ENCODE assay signal across 9 cellular contexts in genomic region chr13:73767191-73767741, GRCh38.
DNase-seq lines count a peak whose midpoint lies in the region; ATAC-seq and TF ChIP-seq lines count a peak whose summit lies in the region.
"Had no signal": no experiment of that assay in that cellular context is flagged by ENCODE, and none has a peak within 500 bp of the region (broad histone marks: within the 10 kb centered on the region; RNA-seq: fewer than 3 reads in every experiment).

No MANE protein-coding gene starts in this region.

- H3K4me1 Mint-ChIP-seq in naive B cell, result peaks cover 52 to 66% (median 54%) of the 10 kb centered on the region in 3 donors

- ATAC-seq in GM18511 (IDR thresholded peaks at IDR 0.05; ENCODE audit: unreplicated experiment) (peak; percentile 34), HG03378 (IDR thresholded peaks at IDR 0.05; ENCODE audit: unreplicated experiment) (peak; percentile 46), naive B cell (ENCODE audit: low read depth in 2 of 2) (peak; percentile 29 to 30), GM21515 (IDR thresholded peaks at IDR 0.05; ENCODE audit: unreplicated experiment) (no peak), HG03175 (IDR thresholded peaks at IDR 0.05; ENCODE audit: unreplicated experiment) (no peak)
- ATAC-seq: HCT116 had no signal

- DNase-seq in caudate nucleus (lab: John Stamatoyannopoulos, UW) (peak in 26 of 61 donors; percentile 1 to 87 (median 22)), naive B cell (no peak), breast epithelium (ENCODE audit: low spot score in 2 of 2) (no peak), testis (no peak)

- peak overlapping the region in 7 of 8 donors; percentile 22 to 71 (median 44) for H3K4me3 Mint-ChIP-seq in naive B cell

- peak overlapping the region; percentile 86 to 97 (median 95) for H3K27ac Mint-ChIP-seq in naive B cell

- peaks cover 0 to 2% (median 0%) of the 10 kb centered on the region in 7 donors for H3K9me3 Mint-ChIP-seq in naive B cell

- peaks cover 4 to 8% of the 10 kb centered on the region in 2 donors for H3K36me3 Mint-ChIP-seq in naive B cell

- no peak for TF ChIP-seq CTCF in breast epithelium (IDR thresholded peaks at IDR 0.05)
- no peak for TF ChIP-seq CTCF in testis (IDR thresholded peaks at IDR 0.05)

- H3K36me3 ChIP-seq in breast epithelium (no peaks in the 10 kb centered on the region), testis (ENCODE audit: low read depth, missing control alignments) (no peaks in the 10 kb centered on the region)

- H3K27me3 Mint-ChIP-seq in naive B cell, result no peaks in the 10 kb centered on the region

- intact Hi-C loops in breast epithelium (cut with DNase I; ENCODE audit: low total_unique reads), result loop anchor here (5.0 kb wide), 1 partner anchor 1595 kb away; no protein-coding TSS in a partner anchor
- intact Hi-C loops in testis (cut with DNase I; ENCODE audit: low total_unique reads), result no loop called here

- H3K4me1 ChIP-seq in breast epithelium (no peaks in the 10 kb centered on the region), testis (peaks cover 13% of the 10 kb centered on the region)

- H3K9me3 ChIP-seq in breast epithelium (no peaks in the 10 kb centered on the region), testis (no peaks in the 10 kb centered on the region)

- 46 to 56% methylated on average over 3 of the region's 3 CpGs for WGBS in testis, 2 donors

- H3K27ac ChIP-seq in caudate nucleus (ENCODE audit: low read depth, low read length), result peak overlapping the region; percentile 95
- no peak overlapping the region for H3K27ac ChIP-seq in breast epithelium
- H3K27ac ChIP-seq in testis, result no peak overlapping the region

- H3K27me3 ChIP-seq in breast epithelium, result no peaks in the 10 kb centered on the region
- no peaks in the 10 kb centered on the region for H3K27me3 ChIP-seq in testis

- TF ChIP-seq POLR2A in breast epithelium (IDR thresholded peaks at IDR 0.05) (no peak), testis (IDR thresholded peaks at IDR 0.05) (no peak)

- no peak overlapping the region for H3K4me3 ChIP-seq in breast epithelium
- H3K4me3 ChIP-seq in testis, result no peak overlapping the region

Comparison
In these comparisons a context has a peak if more than half of its experiments do, and no peak if none do; other contexts are left out.
1. ATAC-seq: peak in GM18511 (single experiment), HG03378 (single experiment) and naive B cell (2 of 2); none in GM21515 (single experiment) and HG03175 (single experiment).